ENCODE assay signal across 1 cellular context in the genomic region with DNA sequence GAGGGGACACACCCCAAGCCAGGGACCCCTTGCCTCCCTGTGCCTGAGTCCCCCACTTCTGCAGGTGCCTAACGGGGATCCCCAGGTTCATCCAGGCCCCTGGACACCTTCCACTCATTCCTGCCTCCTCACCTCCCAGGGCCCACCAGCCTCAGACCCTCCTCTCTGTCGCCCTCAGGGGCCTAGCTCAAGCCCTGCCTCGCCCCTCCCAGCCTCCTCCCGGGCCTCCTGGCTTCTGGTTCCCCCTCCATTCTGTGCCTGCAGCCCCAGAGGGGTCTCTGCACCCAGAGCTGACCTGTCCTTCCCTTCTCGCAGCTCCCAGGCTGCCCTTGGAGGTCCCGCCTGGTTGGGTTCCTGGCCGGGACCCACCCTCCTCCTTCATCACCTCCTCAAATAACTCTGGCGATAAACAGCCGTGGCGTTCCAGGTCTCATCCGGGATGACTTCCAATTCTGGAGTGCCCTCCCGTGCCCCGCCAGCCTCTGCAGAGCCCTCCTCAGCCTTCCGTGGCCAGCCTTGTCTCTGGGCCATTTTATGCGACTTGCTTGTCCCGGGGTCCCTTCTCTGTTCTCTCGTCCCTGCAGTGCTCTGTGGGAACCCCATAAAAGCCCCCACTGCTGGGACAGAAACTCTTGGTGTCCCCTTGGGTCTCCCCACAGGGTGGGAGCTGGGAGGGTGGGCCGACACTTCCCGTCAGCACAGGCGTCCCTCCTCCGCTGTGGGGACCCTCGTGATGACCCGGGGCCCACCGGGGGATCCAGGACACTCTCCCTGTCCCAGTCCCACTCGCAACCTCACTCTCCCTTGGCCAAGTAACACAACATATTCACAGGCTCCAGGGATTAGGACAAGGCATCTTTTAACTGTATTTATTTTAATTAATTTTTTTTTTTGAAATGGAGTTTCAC.
TF ChIP-seq lines count a peak whose summit lies in the region.

No MANE protein-coding gene starts in this region.

TF ChIP-seq in H1, 55 proteins besides CTCF, POLR2A, EP300 and RAD21:
- TF ChIP-seq BACH1 (IDR thresholded peaks at IDR 0.05; ENCODE audit: low read length) (no peak), TAF7 (optimal IDR thresholded peaks at IDR 0.05; ENCODE audit: borderline replicate concordance, low read depth, low read length) (no peak), CREB1 (IDR thresholded peaks at IDR 0.05) (no peak), BCL11A (IDR thresholded peaks at IDR 0.05; ENCODE audit: low read depth in 2 of 2, low read length in 2 of 2) (no peak), CEBPB (IDR thresholded peaks at IDR 0.05; ENCODE audit: low read depth, low read length) (no peak), HDAC6 (IDR thresholded peaks at IDR 0.05; ENCODE audit: low read depth, low read length) (no peak), SP4 (IDR thresholded peaks at IDR 0.05; ENCODE audit: low read length) (no peak), CHD1 (IDR thresholded peaks at IDR 0.05; ENCODE audit: low read depth, low read length) (no peak), EGR1 (IDR thresholded peaks at IDR 0.05; ENCODE audit: borderline replicate concordance, low read depth, low read length) (no peak), MAFK (IDR thresholded peaks at IDR 0.05; ENCODE audit: low read depth, low read length) (no peak)
